Comparison of ENCODE assay signal across 12 cellular contexts in the genomic region with DNA sequence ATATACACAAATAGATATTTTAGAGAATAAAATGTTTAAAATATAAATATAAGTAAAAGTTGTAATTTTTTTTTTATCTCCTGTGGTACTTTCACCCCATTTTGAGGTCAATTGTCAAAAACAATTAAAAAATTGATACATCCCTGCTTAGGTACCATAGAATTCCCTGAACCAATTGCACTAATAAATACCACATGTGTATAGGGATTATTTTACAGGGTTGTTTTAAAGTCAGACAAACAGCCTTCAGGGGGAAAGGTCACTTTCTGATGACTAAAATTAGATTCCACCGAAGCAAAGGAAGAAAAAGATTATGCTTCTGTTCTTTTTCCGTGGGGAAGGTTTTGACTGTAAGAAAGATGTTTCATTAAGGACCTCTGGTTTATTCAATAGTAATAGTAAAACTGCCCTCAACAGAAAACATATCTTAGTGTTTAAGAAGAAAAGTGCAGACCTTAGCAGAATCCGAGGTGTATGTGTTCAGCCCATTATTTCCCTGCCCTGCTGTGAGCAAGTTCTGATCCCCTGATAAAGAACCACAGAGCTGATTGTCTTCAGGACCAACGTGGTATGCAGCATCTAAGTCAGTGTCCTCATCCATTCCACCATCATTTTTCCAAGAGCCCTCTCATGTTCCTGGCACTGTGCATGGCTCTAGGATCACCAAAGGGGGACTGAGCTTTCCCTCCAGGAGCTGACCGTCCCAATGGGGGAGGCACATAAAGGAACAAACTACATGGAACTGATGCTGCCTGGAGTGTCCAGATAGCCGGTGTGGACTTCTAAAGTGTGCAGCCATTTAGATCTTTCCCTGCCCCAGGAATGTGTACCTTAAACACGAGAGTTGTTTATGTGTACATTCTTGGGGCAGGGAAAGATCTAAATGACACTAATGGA.
A peak's percentile ranks its signal among the peaks of the same experiment; 100 is the strongest.
DNase-seq lines count a peak whose midpoint lies in the region; ATAC-seq and TF ChIP-seq lines count a peak whose summit lies in the region.
"Had no signal": no experiment of that assay in that cellular context is flagged by ENCODE, and none has a peak within 500 bp of the region (broad histone marks: within the 10 kb centered on the region; RNA-seq: fewer than 3 reads in every experiment).

No MANE protein-coding gene starts in this region.

- H3K36me3 ChIP-seq in RWPE2 (ENCODE audit: low read depth) = no peaks in the 10 kb centered on the region
- H3K36me3 ChIP-seq in rectal smooth muscle tissue (ENCODE audit: control insufficient read depth, insufficient read depth, low read length) = no peaks in the 10 kb centered on the region
- H3K36me3 ChIP-seq: ascending aorta, Peyer's patch had no signal

- DNase-seq in EL = peak; percentile 57
- no peak for DNase-seq in RWPE2 (ENCODE audit: low spot score)
- peak; percentile 47 for DNase-seq in fibroblast of peridontal ligament (ENCODE audit: extremely low read depth)
- no peak for DNase-seq in iPS-NIHi7 (ENCODE audit: extremely low spot score)
- DNase-seq: kidney glomerular epithelial cell, Peyer's patch had no signal

- H3K9me3 ChIP-seq in RWPE2 (ENCODE audit: severe bottlenecking) = no peaks in the 10 kb centered on the region
- H3K9me3 ChIP-seq: ascending aorta, Peyer's patch had no signal

- no peaks in the 10 kb centered on the region for H3K27me3 ChIP-seq in RWPE2 (ENCODE audit: insufficient read depth, poor library complexity, severe bottlenecking)
- H3K27me3 ChIP-seq in rectal smooth muscle tissue (ENCODE audit: control insufficient read depth, insufficient read depth, low read length) = no peaks in the 10 kb centered on the region
- H3K27me3 ChIP-seq: ascending aorta, Peyer's patch had no signal

- H3K4me1 ChIP-seq in RWPE2 (ENCODE audit: insufficient read depth, poor library complexity, severe bottlenecking) = peaks cover 72% of the 10 kb centered on the region
- H3K4me1 ChIP-seq in rectal smooth muscle tissue (ENCODE audit: control insufficient read depth, insufficient read depth, low read length) = peaks cover 58% of the 10 kb centered on the region

- TF ChIP-seq CTCF in RWPE2 (IDR thresholded peaks at IDR 0.05; ENCODE audit: poor library complexity, severe bottlenecking) = no peak

- no peak overlapping the region for H3K9ac ChIP-seq in rectal smooth muscle tissue (ENCODE audit: low read length)
- H3K9ac ChIP-seq: KMS-11 had no signal

- no peak overlapping the region for H3K4me3 ChIP-seq in RWPE2 (ENCODE audit: severe bottlenecking)
- no peak overlapping the region for H3K4me3 ChIP-seq in rectal smooth muscle tissue (ENCODE audit: low read length)
- H3K4me3 ChIP-seq: ascending aorta, Peyer's patch had no signal

- H3K27ac ChIP-seq in RWPE2 (ENCODE audit: poor library complexity, severe bottlenecking) (peak overlapping the region; percentile 95), rectal smooth muscle tissue (ENCODE audit: low read depth, low read length) (peak overlapping the region; percentile 41)
- H3K27ac ChIP-seq: KMS-11 had no signal

- ATAC-seq in RWPE2 (ENCODE audit: low read depth) (no peak), HG02610 (IDR thresholded peaks at IDR 0.05; ENCODE audit: unreplicated experiment) (no peak), GM21619 (IDR thresholded peaks at IDR 0.05; ENCODE audit: unreplicated experiment) (no peak), GM19397 (IDR thresholded peaks at IDR 0.05; ENCODE audit: unreplicated experiment) (no peak)

Comparison
In these comparisons a context has a peak if more than half of its experiments do, and no peak if none do; other contexts are left out.
1. DNase-seq: peak in EL (single experiment) and fibroblast of peridontal ligament (single experiment); none in RWPE2 (single experiment) and iPS-NIHi7 (single experiment).